ENCODE assay signal across 8 cellular contexts in genomic region chr1:36149237-36149972, GRCh38. TPM values are rescaled to one million over a fixed set of nuclear protein-coding genes. Genes with fewer than 3 reads are reported as not detected.
DNase-seq lines count a peak whose midpoint lies in the region; ATAC-seq lines count a peak whose summit lies in the region.

Gene TRAPPC3, minus strand, starts transcription at chr1:36149486. Its CDS starts 108 bp downstream, at chr1:36149378.

- CTCF ChIA-PET in activated CD4-positive, alpha-beta T cell treated with anti-CD3 and anti-CD28 coated beads, Interleukin-2, amount 10 ng/mL, durations not matched to agents 7 days and 5 days (lab: Charles Lee): interaction anchor here (0.6 to 4.0 kb wide), 54 partner anchors 10 to 695 kb away, joined by 3 to 85 read pairs (median 4); partner anchors contain the start of genes AGO3 and THRAP3

- no peaks in the 10 kb centered on the region for H3K27me3 Mint-ChIP-seq in activated CD4-positive, alpha-beta T cell treated with anti-CD3 and anti-CD28 coated beads, Interleukin-2, amount 10 ng/mL, durations not matched to agents 7 days and 5 days

- H3K4me1 Mint-ChIP-seq in activated CD4-positive, alpha-beta T cell treated with anti-CD3 and anti-CD28 coated beads, Interleukin-2, amount 10 ng/mL, durations not matched to agents 7 days and 5 days: peaks cover 67% of the 10 kb centered on the region

- POLR2A ChIA-PET in activated CD4-positive, alpha-beta T cell treated with anti-CD3 and anti-CD28 coated beads, Interleukin-2, amount 10 ng/mL, durations not matched to agents 7 days and 5 days (lab: Charles Lee): interaction anchor here (0.6 to 1.3 kb wide), 4 partner anchors 12 to 157 kb away, joined by 3 to 5 read pairs (median 4); partner anchors contain the start of gene SH3D21

- H3K27ac Mint-ChIP-seq in activated CD4-positive, alpha-beta T cell treated with anti-CD3 and anti-CD28 coated beads, Interleukin-2, amount 10 ng/mL, durations not matched to agents 7 days and 5 days: peak within 1 kb of the TSS; percentile 98

- H3K36me3 Mint-ChIP-seq in activated CD4-positive, alpha-beta T cell treated with anti-CD3 and anti-CD28 coated beads, Interleukin-2, amount 10 ng/mL, durations not matched to agents 7 days and 5 days (ENCODE audit: low read depth): peaks cover 11% of the 10 kb centered on the region

- H3K9me3 Mint-ChIP-seq in activated CD4-positive, alpha-beta T cell treated with anti-CD3 and anti-CD28 coated beads, Interleukin-2, amount 10 ng/mL, durations not matched to agents 7 days and 5 days: no peaks in the 10 kb centered on the region

- peak within 1 kb of the TSS; percentile 97 for H3K4me3 Mint-ChIP-seq in activated CD4-positive, alpha-beta T cell treated with anti-CD3 and anti-CD28 coated beads, Interleukin-2, amount 10 ng/mL, durations not matched to agents 7 days and 5 days

- peak; percentile 82 for ATAC-seq in GM19351 (IDR thresholded peaks at IDR 0.05; ENCODE audit: unreplicated experiment)
- ATAC-seq in HG03521 (IDR thresholded peaks at IDR 0.05; ENCODE audit: unreplicated experiment): peak; percentile 89

- peak; percentile 99 for DNase-seq in CD1c-positive myeloid dendritic cell (ENCODE audit: extremely low spot score)
- DNase-seq in NCI-H69 (lab: John Stamatoyannopoulos, UW): peak; percentile 98
- DNase-seq in activated CD4-positive, alpha-beta T cell treated with anti-CD3 and anti-CD28 coated beads, Interleukin-2, amount 10 ng/mL, durations not matched to agents 7 days and 5 days: peak; percentile 99
- DNase-seq in cortex of kidney (lab: John Stamatoyannopoulos, UW): peak; percentile 97
- DNase-seq in left kidney (ENCODE audit: low read depth, low spot score): peak; percentile 100
- peak; percentile 100 for DNase-seq in stimulated activated CD4-positive, alpha-beta T cell treated with anti-CD3 and anti-CD28 coated beads, Interleukin-2, amount 100 ng/mL, for 24 hours

RNA-seq across cellular contexts. Expression of gene TRAPPC3, which starts in this region (rescaled TPM):
- 10 to 100 TPM; 57.5 to 59.3 TPM for total RNA-seq in activated CD4-positive, alpha-beta T cell treated with anti-CD3 and anti-CD28 coated beads, Interleukin-2, amount 10 ng/mL, durations not matched to agents 7 days and 5 days

Comparison
In these comparisons a context has a peak if more than half of its experiments do, and no peak if none do; other contexts are left out.
1. Peak in every context shown above with its lines: DNase-seq and ATAC-seq.